ENCODE assay signal across 8 cellular contexts in genomic region chr11:1202776-1203504, GRCh38. TPM values are rescaled to one million over a fixed set of nuclear protein-coding genes. Genes with fewer than 3 reads are reported as not detected.
A peak's percentile ranks its signal among the peaks of the same experiment; 100 is the strongest.
DNase-seq lines count a peak whose midpoint lies in the region; ATAC-seq and TF ChIP-seq lines count a peak whose summit lies in the region.

No MANE protein-coding gene starts in this region.

- no peaks in the 10 kb centered on the region for H3K27me3 ChIP-seq in endodermal cell (ENCODE audit: control insufficient read depth, insufficient read depth, low read length, poor library complexity, severe bottlenecking)

- TF ChIP-seq CTCF in endodermal cell (conservative IDR thresholded peaks at IDR 0.05), result peak; percentile 97

- CTCF ChIA-PET in activated CD8-positive, alpha-beta T cell treated with anti-CD3 and anti-CD28 coated beads, Interleukin-2, amount 10 ng/mL, durations not matched to agents 7 days and 5 days (lab: Charles Lee), result interaction anchor here (0.9 to 1.9 kb wide), 4 partner anchors 9 to 372 kb away, joined by 3 to 14 read pairs (median 4); no protein-coding TSS in a partner anchor

- peak; percentile 77 for ATAC-seq in activated CD8-positive, alpha-beta T cell treated with anti-CD3 and anti-CD28 coated beads, Interleukin-2, amount 10 ng/mL, durations not matched to agents 7 days and 5 days
- no peak for ATAC-seq in HG03439 (IDR thresholded peaks at IDR 0.05; ENCODE audit: unreplicated experiment)

- H3K27ac Mint-ChIP-seq in activated CD8-positive, alpha-beta T cell treated with anti-CD3 and anti-CD28 coated beads, Interleukin-2, amount 10 ng/mL, durations not matched to agents 7 days and 5 days, result no peak overlapping the region
- H3K27ac Mint-ChIP-seq in endodermal cell, result no peak overlapping the region

- H3K9ac ChIP-seq in endodermal cell (ENCODE audit: extremely low read depth, low read length, poor library complexity, severe bottlenecking), result no peak overlapping the region

- no peaks in the 10 kb centered on the region for H3K9me3 Mint-ChIP-seq in activated CD8-positive, alpha-beta T cell treated with anti-CD3 and anti-CD28 coated beads, Interleukin-2, amount 10 ng/mL, durations not matched to agents 7 days and 5 days (ENCODE audit: insufficient read depth)
- no peaks in the 10 kb centered on the region for H3K9me3 Mint-ChIP-seq in endodermal cell

- no peaks in the 10 kb centered on the region for H3K4me1 ChIP-seq in endodermal cell (ENCODE audit: control insufficient read depth, insufficient read depth, low read length)

- H3K4me3 Mint-ChIP-seq in activated CD8-positive, alpha-beta T cell treated with anti-CD3 and anti-CD28 coated beads, Interleukin-2, amount 10 ng/mL, durations not matched to agents 7 days and 5 days, result no peak overlapping the region
- H3K4me3 Mint-ChIP-seq in endodermal cell, result no peak overlapping the region

- no peaks in the 10 kb centered on the region for H3K36me3 Mint-ChIP-seq in activated CD8-positive, alpha-beta T cell treated with anti-CD3 and anti-CD28 coated beads, Interleukin-2, amount 10 ng/mL, durations not matched to agents 7 days and 5 days (ENCODE audit: low read depth)
- H3K36me3 Mint-ChIP-seq in endodermal cell (ENCODE audit: low read depth), result no peaks in the 10 kb centered on the region

- 45 to 67% methylated on average over 16 to 32 of the region's 32 CpGs for WGBS in endodermal cell (ENCODE audit: insufficient coverage in 1 of 2, insufficient read length in 1 of 2), 2 experiments

- peaks cover 3% of the 10 kb centered on the region for H3K9me3 ChIP-seq in endodermal cell (ENCODE audit: control insufficient read depth, low read length)

- H3K27me3 Mint-ChIP-seq in activated CD8-positive, alpha-beta T cell treated with anti-CD3 and anti-CD28 coated beads, Interleukin-2, amount 10 ng/mL, durations not matched to agents 7 days and 5 days (ENCODE audit: low read depth), result no peaks in the 10 kb centered on the region
- no peaks in the 10 kb centered on the region for H3K27me3 Mint-ChIP-seq in endodermal cell (ENCODE audit: insufficient read depth)

- POLR2A ChIA-PET in activated CD8-positive, alpha-beta T cell treated with anti-CD3 and anti-CD28 coated beads, Interleukin-2, amount 10 ng/mL, durations not matched to agents 7 days and 5 days (lab: Charles Lee), result no interaction called here

- H3K27ac ChIP-seq in endodermal cell (ENCODE audit: low read depth, low read length), result no peak overlapping the region

- H3K36me3 ChIP-seq in endodermal cell (ENCODE audit: control insufficient read depth, insufficient read depth, low read length), result no peaks in the 10 kb centered on the region

- H3K4me1 Mint-ChIP-seq in activated CD8-positive, alpha-beta T cell treated with anti-CD3 and anti-CD28 coated beads, Interleukin-2, amount 10 ng/mL, durations not matched to agents 7 days and 5 days (ENCODE audit: low read depth), result no peaks in the 10 kb centered on the region
- no peaks in the 10 kb centered on the region for H3K4me1 Mint-ChIP-seq in endodermal cell

- H3K4me3 ChIP-seq in endodermal cell (ENCODE audit: low read length), result no peak overlapping the region

- peak; percentile 11 for DNase-seq in NK-92 treated with Interleukin-12 subunit alpha and Interleukin-12 subunit beta, amount 100 ng/mL, for 24 hours (lab: John Stamatoyannopoulos, UW)
- DNase-seq in NK-92 (lab: John Stamatoyannopoulos, UW; ENCODE audit: unreplicated experiment) (no peak), NCI-H226 (peak; percentile 17), endodermal cell (peak; percentile 95), mesenteric fat pad (ENCODE audit: low spot score) (peak; percentile 90)
- DNase-seq in activated CD8-positive, alpha-beta T cell treated with anti-CD3 and anti-CD28 coated beads, Interleukin-2, amount 10 ng/mL, durations not matched to agents 7 days and 5 days, result peak; percentile 63
- peak; percentile 47 for DNase-seq in stimulated activated CD8-positive, alpha-beta memory T cell treated with anti-CD3 and anti-CD28 coated beads, Interleukin-4, amount 100 ng/mL, for 24 hours (ENCODE audit: low read depth)

RNA-seq across cellular contexts. Expression of gene MUC5B, which starts 19.9 kb away (rescaled TPM):
- not detected for total RNA-seq in activated CD8-positive, alpha-beta T cell treated with anti-CD3 and anti-CD28 coated beads, Interleukin-2, amount 10 ng/mL, durations not matched to agents 7 days and 5 days
- not detected for total RNA-seq in endodermal cell
- polyA plus RNA-seq in endodermal cell (2013, experiment 1 of 2), result 0.04 TPM
- polyA plus RNA-seq in endodermal cell (2013, experiment 2 of 2), result 0.04 TPM
- not detected for total RNA-seq in mesenteric fat pad

RNA-seq across cellular contexts. Expression of gene MUC5AC, which starts 45.2 kb away (rescaled TPM):
- not detected for total RNA-seq in activated CD8-positive, alpha-beta T cell treated with anti-CD3 and anti-CD28 coated beads, Interleukin-2, amount 10 ng/mL, durations not matched to agents 7 days and 5 days
- total RNA-seq in endodermal cell (not detected), mesenteric fat pad (not detected)
- not detected for polyA plus RNA-seq in endodermal cell (2013, experiment 1 of 2)
- not detected for polyA plus RNA-seq in endodermal cell (2013, experiment 2 of 2)
